ENCODE assay signal across 9 cellular contexts in genomic region chr11:95248666-95249467, GRCh38. TPM values are rescaled to one million over a fixed set of nuclear protein-coding genes. Genes with fewer than 3 reads are reported as not detected.
DNase-seq lines count a peak whose midpoint lies in the region; ATAC-seq and TF ChIP-seq lines count a peak whose summit lies in the region.
"Had no signal": no experiment of that assay in that cellular context is flagged by ENCODE, and none has a peak within 500 bp of the region (broad histone marks: within the 10 kb centered on the region; RNA-seq: fewer than 3 reads in every experiment).

No MANE protein-coding gene starts in this region.

- DNase-seq in NCI-H82 (lab: John Stamatoyannopoulos, UW): peak; percentile 15
- no peak for DNase-seq in NCI-H82 treated with DMSO at 0.1 percent for 48 hours (lab: John Stamatoyannopoulos, UW; ENCODE audit: unreplicated experiment)
- DNase-seq in H9: peak; percentile 38
- DNase-seq in neuronal stem cell (ENCODE audit: low spot score): no peak
- no peak for DNase-seq in NCI-H1694 (lab: John Stamatoyannopoulos, UW)
- DNase-seq in stimulated activated CD4-positive, alpha-beta T cell treated with anti-CD3 and anti-CD28 coated beads, Interleukin-4, amount 100 ng/mL, for 1 hour: no peak
- no peak for DNase-seq in AG20443 (ENCODE audit: low spot score)
- DNase-seq: ACHN had no signal

- H3K18ac ChIP-seq in H9 (ENCODE audit: insufficient read length, low read depth, low read length) (peak overlapping the region; percentile 38), neuronal stem cell (ENCODE audit: low read length) (peak overlapping the region; percentile 55)

- H3K56ac ChIP-seq in H9 (ENCODE audit: insufficient read length, low read depth, low read length): no peak overlapping the region

- no peak overlapping the region for H3K27ac ChIP-seq in H9 (ENCODE audit: insufficient read length, low read depth, low read length)
- H3K27ac ChIP-seq in neuronal stem cell (replicated peaks; ENCODE audit: low read length): peak overlapping the region; percentile 80

- H3K4me2 ChIP-seq in H9 (ENCODE audit: insufficient read depth, insufficient read length, low read length): no peak overlapping the region
- H3K4me2 ChIP-seq in neuronal stem cell (ENCODE audit: insufficient read depth, low read length, poor library complexity, severe bottlenecking): no peak overlapping the region

- H3K4ac ChIP-seq in H9 (ENCODE audit: low read depth, low read length) (no peak overlapping the region), neuronal stem cell (ENCODE audit: low read length) (no peak overlapping the region)

- H3T11ph ChIP-seq in H9 (ENCODE audit: low read length): peak overlapping the region; percentile 59

- H4K20me1 ChIP-seq in H9 (ENCODE audit: control insufficient read depth, insufficient read depth, insufficient read length): no peaks in the 10 kb centered on the region

- H3K23ac ChIP-seq in H9 (ENCODE audit: insufficient read length, low read depth, low read length) (no peak overlapping the region), neuronal stem cell (ENCODE audit: low read depth, low read length, poor library complexity) (no peak overlapping the region)

- no peak overlapping the region for H3K4me3 ChIP-seq in neuronal stem cell (ENCODE audit: low read length in 2 of 2)

- H3K9ac ChIP-seq in H9 (ENCODE audit: extremely low read depth, insufficient read length, low read length) (no peak overlapping the region), neuronal stem cell (ENCODE audit: low read depth, low read length, poor library complexity) (no peak overlapping the region)

- H2BK20ac ChIP-seq in H9 (ENCODE audit: low read depth, low read length, poor library complexity, severe bottlenecking): peak overlapping the region; percentile 99

- no peak overlapping the region for H2AK5ac ChIP-seq in H9 (ENCODE audit: insufficient read length, low read length)
- no peak overlapping the region for H2AK5ac ChIP-seq in neuronal stem cell (ENCODE audit: low read depth, low read length)

- no peak overlapping the region for H4K91ac ChIP-seq in H9 (ENCODE audit: insufficient read length, low read depth, low read length)
- H4K91ac ChIP-seq in neuronal stem cell (ENCODE audit: low read depth, low read length, poor library complexity): peak overlapping the region; percentile 74

- no peaks in the 10 kb centered on the region for H3K27me3 ChIP-seq in H9 (ENCODE audit: insufficient read depth, low read length)
- no peaks in the 10 kb centered on the region for H3K27me3 ChIP-seq in neuronal stem cell (ENCODE audit: control insufficient read depth in 3 of 3, insufficient read depth in 3 of 3, low read depth in 1 of 3, low read length in 3 of 3)

- H3K4me1 ChIP-seq in H9 (ENCODE audit: insufficient read depth, low read length): peaks cover 18% of the 10 kb centered on the region
- peaks cover 27 to 32% of the 10 kb centered on the region in 2 donors for H3K4me1 ChIP-seq in neuronal stem cell (ENCODE audit: control insufficient read depth in 2 of 2, insufficient read depth in 1 of 2, low read depth in 1 of 2, low read length in 2 of 2)

- H3K9me3 ChIP-seq in H9 (ENCODE audit: control insufficient read depth, low read depth, low read length) (no peaks in the 10 kb centered on the region), neuronal stem cell (replicated peaks in 1 of 2; ENCODE audit: control insufficient read depth in 2 of 2, insufficient read depth in 1 of 2, low read depth in 1 of 2, low read length in 2 of 2) (peaks cover 0 to 2% of the 10 kb centered on the region in 2 donors)

- peaks cover 65 to 66% of the 10 kb centered on the region in 2 experiments for H3K4me1 Mint-ChIP-seq in H9

- no peak overlapping the region for H2BK15ac ChIP-seq in H9 (ENCODE audit: low read depth, low read length)
- peak overlapping the region; percentile 2 for H2BK15ac ChIP-seq in neuronal stem cell (ENCODE audit: low read length)

- H2BK120ac ChIP-seq in H9 (ENCODE audit: low read depth, low read length, poor library complexity, severe bottlenecking): peak overlapping the region; percentile 44
- no peak overlapping the region for H2BK120ac ChIP-seq in neuronal stem cell (ENCODE audit: low read depth, low read length)

- no peak overlapping the region for H4K8ac ChIP-seq in H9 (replicated peaks; ENCODE audit: insufficient read length, low read depth, low read length)
- no peak overlapping the region for H4K8ac ChIP-seq in neuronal stem cell (ENCODE audit: low read depth, low read length)

- H3K14ac ChIP-seq in H9 (ENCODE audit: insufficient read depth, low read length) (0 out of 2 replicates have a peak overlapping the region, but pooled peaks have one; percentile 2), neuronal stem cell (ENCODE audit: low read length) (no peak overlapping the region)

- H3K36me3 Mint-ChIP-seq in H9 (ENCODE audit: insufficient read depth in 1 of 3, low read depth in 3 of 3): no peaks in the 10 kb centered on the region

- H3K9me3 Mint-ChIP-seq in H9: no peaks in the 10 kb centered on the region

- H3K27me3 Mint-ChIP-seq in H9 (ENCODE audit: low read depth): no peaks in the 10 kb centered on the region

- no peak overlapping the region for H2BK5ac ChIP-seq in H9 (ENCODE audit: insufficient read length, low read length)
- H2BK5ac ChIP-seq in neuronal stem cell (ENCODE audit: low read length): no peak overlapping the region

- no peak for TF ChIP-seq CTCF in H9 (conservative IDR thresholded peaks at IDR 0.05)

- peak overlapping the region; percentile 42 to 81 (median 73) for H3K27ac Mint-ChIP-seq in H9

- H4K5ac ChIP-seq in H9 (ENCODE audit: insufficient read length, low read depth, low read length): no peak overlapping the region

- no peaks in the 10 kb centered on the region for H3K36me3 ChIP-seq in neuronal stem cell (replicated peaks in 1 of 2; ENCODE audit: control insufficient read depth in 2 of 2, insufficient read depth in 2 of 2, low read length in 2 of 2)

- no peaks in the 10 kb centered on the region for H3K23me2 ChIP-seq in H9 (ENCODE audit: insufficient read length, low read depth, low read length, poor library complexity, severe bottlenecking)

- peak overlapping the region in 1 of 2 experiments; percentile 2; a peak in 1 of 5 replicates for H3K4me3 Mint-ChIP-seq in H9

- H2BK12ac ChIP-seq in H9 (ENCODE audit: insufficient read length, low read depth, low read length) (no peak overlapping the region), neuronal stem cell (ENCODE audit: low read length) (no peak overlapping the region)

- no CpG with 5 or more reads among the region's 4 CpGs for WGBS in H9 (ENCODE audit: extremely low coverage, insufficient read length, low lambda C conversion rate)
- no CpG with 5 or more reads among the region's 4 CpGs for WGBS in neuronal stem cell (ENCODE audit: extremely low coverage in 2 of 2, insufficient read length in 2 of 2, insufficient replicate concordance in 1 of 2), 2 donors

- H3K79me2 ChIP-seq in H9 (ENCODE audit: insufficient read depth, low read length): no peaks in the 10 kb centered on the region

- peak overlapping the region; percentile 97 for H2AFZ ChIP-seq in H9 (ENCODE audit: low read length)
- peak overlapping the region; percentile 85 for H2AFZ ChIP-seq in neuronal stem cell (ENCODE audit: low read length)

- H3K79me1 ChIP-seq in H9 (ENCODE audit: insufficient read depth, low read depth, low read length, poor library complexity, severe bottlenecking) (no peaks in the 10 kb centered on the region), neuronal stem cell (ENCODE audit: low read depth, low read length) (no peaks in the 10 kb centered on the region)

- peak; percentile 75 for ATAC-seq in HG03575 (IDR thresholded peaks at IDR 0.05; ENCODE audit: extremely low read depth, insufficient number of reproducible peaks, low FRiP score, unreplicated experiment)

RNA-seq across cellular contexts. Expression of gene SESN3, which starts 17.9 kb away (rescaled TPM):
- 32.0 and 36.8 TPM in 2 replicates for total RNA-seq in H9 (2021)
- 56.5 TPM for polyA plus RNA-seq in neuronal stem cell (2013, experiment 1 of 2)
- 58.6 TPM for polyA plus RNA-seq in neuronal stem cell (2013, experiment 2 of 2)

Comparison
In these comparisons a context has a peak if more than half of its experiments do, and no peak if none do; other contexts are left out.
1. DNase-seq: peak in NCI-H82 (single experiment) and H9 (single experiment); none in NCI-H82 treated with DMSO at 0.1 percent for 48 hours (single experiment), neuronal stem cell (single experiment), NCI-H1694 (single experiment), stimulated activated CD4-positive, alpha-beta T cell treated with anti-CD3 and anti-CD28 coated beads, Interleukin-4, amount 100 ng/mL, for 1 hour (single experiment) and AG20443 (single experiment).